In genomic region chr16:88974080-88974479, GRCh38 we compare ENCODE assay signal across 1 cellular context.
TF ChIP-seq lines count a peak whose summit lies in the region.

No MANE protein-coding gene starts in this region.

TF ChIP-seq in GM12878, 131 proteins besides CTCF, POLR2A, EP300 and RAD21 (continued from another document):
- TF ChIP-seq E2F8 (IDR thresholded peaks at IDR 0.05; ENCODE audit: low read depth, partially characterized antibody) (no peak), BCLAF1 (IDR thresholded peaks at IDR 0.05) (no peak), ATF2 (IDR thresholded peaks at IDR 0.05; ENCODE audit: low read length) (no peak)
